1 cellular context compared by ENCODE assay signal in genomic region chr11:69396051-69396947, GRCh38.
TF ChIP-seq lines count a peak whose summit lies in the region.

No MANE protein-coding gene starts in this region.

TF ChIP-seq in HCT116, 20 proteins besides CTCF, POLR2A, EP300 and RAD21 (continued from another document):
- no peak for TF ChIP-seq SIN3A (IDR thresholded peaks at IDR 0.05; ENCODE audit: low read depth)
- TF ChIP-seq YY1 (IDR thresholded peaks at IDR 0.05; ENCODE audit: extremely low read depth, insufficient replicate concordance, low read depth, low read length) = no peak
- TF ChIP-seq CEBPB (IDR thresholded peaks at IDR 0.05; ENCODE audit: low read depth) = no peak
- TF ChIP-seq CBX3 (IDR thresholded peaks at IDR 0.05; ENCODE audit: low read depth) = no peak
- TF ChIP-seq ZBTB33 (IDR thresholded peaks at IDR 0.05; ENCODE audit: extremely low read depth, insufficient replicate concordance, low read length) = no peak
- TF ChIP-seq SRF (IDR thresholded peaks at IDR 0.05; ENCODE audit: low read depth) = no peak
